In the genomic region with DNA sequence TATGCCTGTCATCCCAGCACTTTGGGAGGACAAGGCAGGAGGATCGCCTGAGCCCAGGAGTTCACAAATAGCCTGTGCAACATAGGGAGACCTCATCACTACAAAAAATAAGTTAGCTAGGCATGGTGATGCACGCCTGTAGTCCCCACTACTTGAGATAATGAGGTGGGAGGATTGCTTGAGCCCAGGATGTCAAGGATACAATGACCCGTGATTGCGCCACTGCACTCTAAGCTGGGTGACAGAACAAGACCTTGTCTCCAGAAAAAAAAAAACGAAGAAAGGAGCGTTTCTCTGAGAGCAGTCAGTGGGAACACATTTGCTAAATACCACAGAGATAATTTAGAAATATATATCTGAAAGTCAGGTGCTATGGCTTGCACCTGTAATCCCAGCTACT, we compare ENCODE assay signal across 18 cellular contexts. TPM values are rescaled to one million over a fixed set of nuclear protein-coding genes. Genes with fewer than 3 reads are reported as not detected.
DNase-seq lines count a peak whose midpoint lies in the region; ATAC-seq and TF ChIP-seq lines count a peak whose summit lies in the region.
"Had no signal": no experiment of that assay in that cellular context is flagged by ENCODE, and none has a peak within 500 bp of the region (broad histone marks: within the 10 kb centered on the region; RNA-seq: fewer than 3 reads in every experiment).

No MANE protein-coding gene starts in this region.

- no peaks in the 10 kb centered on the region for H3K79me1 ChIP-seq in neuronal stem cell (ENCODE audit: low read depth, low read length)

- no peak overlapping the region for H3K9ac ChIP-seq in neuronal stem cell (ENCODE audit: low read depth, low read length, poor library complexity)
- H3K9ac ChIP-seq: GM23248 had no signal

- POLR2A ChIA-PET in activated naive CD8-positive, alpha-beta T cell treated with anti-CD3 and anti-CD28 coated beads, Interleukin-2, amount 10 ng/mL, durations not matched to agents 7 days and 5 days (lab: Charles Lee), result interaction anchor here (3.9 kb wide), 1 partner anchor 12 kb away, joined by 20 read pairs; a partner anchor contains a TSS
- POLR2A ChIA-PET in MCF 10A (lab: Yijun Ruan, JAX), result interaction anchor here (3.8 kb wide), 1 partner anchor 11 kb away, joined by 19 read pairs; a partner anchor contains a TSS

- CTCF ChIA-PET in MCF 10A (lab: Yijun Ruan, JAX), result interaction anchor here (0.6 to 0.9 kb wide), 2 partner anchors 20 to 352 kb away, joined by 3 read pairs; no protein-coding TSS in a partner anchor

- no peak for TF ChIP-seq POLR2A in NB4 (IDR thresholded peaks at IDR 0.05; ENCODE audit: extremely low read depth, insufficient read length)

- ATAC-seq in activated naive CD8-positive, alpha-beta T cell treated with anti-CD3 and anti-CD28 coated beads, Interleukin-2, amount 10 ng/mL, durations not matched to agents 7 days and 5 days (ENCODE audit: low read depth), result no peak
- ATAC-seq in activated naive CD8-positive, alpha-beta T cell treated with anti-CD3 and anti-CD28 coated beads, Interleukin-2, amount 50 U/mL, for 24 hours, result no peak
- ATAC-seq: CD8-positive, alpha-beta T cell had no signal

- no peak overlapping the region for H2BK15ac ChIP-seq in neuronal stem cell (ENCODE audit: low read length)

- H3K27me3 Mint-ChIP-seq in activated naive CD8-positive, alpha-beta T cell treated with anti-CD3 and anti-CD28 coated beads, Interleukin-2, amount 10 ng/mL, durations not matched to agents 7 days and 5 days, result no peaks in the 10 kb centered on the region
- H3K27me3 Mint-ChIP-seq in activated naive CD8-positive, alpha-beta T cell treated with anti-CD3 and anti-CD28 coated beads, Interleukin-2, amount 50 U/mL, for 24 hours, result no peaks in the 10 kb centered on the region
- H3K27me3 Mint-ChIP-seq in MCF 10A (ENCODE audit: insufficient read depth, unreplicated experiment), result no peaks in the 10 kb centered on the region

- H2AK5ac ChIP-seq in neuronal stem cell (ENCODE audit: low read depth, low read length), result no peak overlapping the region

- H2BK12ac ChIP-seq in neuronal stem cell (ENCODE audit: low read length), result no peak overlapping the region

- H3K23ac ChIP-seq in neuronal stem cell (ENCODE audit: low read depth, low read length, poor library complexity), result no peak overlapping the region

- intact Hi-C loops in MCF 10A (cut with micrococcal nuclease), result no loop called here

- no peak overlapping the region for H2BK5ac ChIP-seq in neuronal stem cell (ENCODE audit: low read length)

- no peak overlapping the region for H2AFZ ChIP-seq in neuronal stem cell (ENCODE audit: low read length)
- H2AFZ ChIP-seq: GM23248 had no signal

- no peak for DNase-seq in activated naive CD8-positive, alpha-beta T cell treated with anti-CD3 and anti-CD28 coated beads, Interleukin-2, amount 10 ng/mL, durations not matched to agents 7 days and 5 days
- no peak for DNase-seq in activated naive CD8-positive, alpha-beta T cell treated with anti-CD3 and anti-CD28 coated beads, Interleukin-2, amount 50 U/mL, for 24 hours
- DNase-seq in NB4 (ENCODE audit: low read depth), result peak; percentile 39
- no peak for DNase-seq in neuronal stem cell (ENCODE audit: low spot score)
- DNase-seq in NCI-H1105 treated with DMSO at 0.1 percent for 48 hours (lab: John Stamatoyannopoulos, UW), result no peak
- no peak for DNase-seq in NCI-H345 (lab: John Stamatoyannopoulos, UW)
- DNase-seq in MCF 10A (ENCODE audit: unreplicated experiment), result no peak
- DNase-seq: C1 segment of cervical spinal cord; Caco-2; CD8-positive, alpha-beta T cell; DMS153; DND-41; GM23248; H7; HCEC 1CT had no signal

- no TSS peak for BruUV-seq in MCF 10A (replicated peaks; lab: Mats Ljungman, UMichigan)

- H4K8ac ChIP-seq in neuronal stem cell (ENCODE audit: low read depth, low read length), result peak overlapping the region; percentile 48

- H3K36me3 Mint-ChIP-seq in activated naive CD8-positive, alpha-beta T cell treated with anti-CD3 and anti-CD28 coated beads, Interleukin-2, amount 10 ng/mL, durations not matched to agents 7 days and 5 days, result peaks cover 41% of the 10 kb centered on the region
- H3K36me3 Mint-ChIP-seq in activated naive CD8-positive, alpha-beta T cell treated with anti-CD3 and anti-CD28 coated beads, Interleukin-2, amount 50 U/mL, for 24 hours (ENCODE audit: low read depth), result peaks cover 45% of the 10 kb centered on the region
- H3K36me3 Mint-ChIP-seq in MCF 10A (ENCODE audit: insufficient read depth, unreplicated experiment), result peaks cover 47% of the 10 kb centered on the region

- no peak overlapping the region for H2BK120ac ChIP-seq in neuronal stem cell (ENCODE audit: low read depth, low read length)

- no peak overlapping the region for H3K4me3 Mint-ChIP-seq in activated naive CD8-positive, alpha-beta T cell treated with anti-CD3 and anti-CD28 coated beads, Interleukin-2, amount 10 ng/mL, durations not matched to agents 7 days and 5 days
- no peak overlapping the region for H3K4me3 Mint-ChIP-seq in activated naive CD8-positive, alpha-beta T cell treated with anti-CD3 and anti-CD28 coated beads, Interleukin-2, amount 50 U/mL, for 24 hours
- no peak overlapping the region for H3K4me3 Mint-ChIP-seq in MCF 10A (ENCODE audit: unreplicated experiment)
- H3K4me3 Mint-ChIP-seq: CD8-positive, alpha-beta T cell had no signal

- peaks cover 17% of the 10 kb centered on the region for H3K4me1 Mint-ChIP-seq in activated naive CD8-positive, alpha-beta T cell treated with anti-CD3 and anti-CD28 coated beads, Interleukin-2, amount 10 ng/mL, durations not matched to agents 7 days and 5 days
- peaks cover 23% of the 10 kb centered on the region for H3K4me1 Mint-ChIP-seq in activated naive CD8-positive, alpha-beta T cell treated with anti-CD3 and anti-CD28 coated beads, Interleukin-2, amount 50 U/mL, for 24 hours
- no peaks in the 10 kb centered on the region for H3K4me1 Mint-ChIP-seq in MCF 10A (ENCODE audit: insufficient read depth, unreplicated experiment)

- H3K4me3 ChIP-seq in NB4 (ENCODE audit: low read depth, low read length), result no peak overlapping the region
- no peak overlapping the region for H3K4me3 ChIP-seq in neuronal stem cell (ENCODE audit: low read length in 2 of 2)
- H3K4me3 ChIP-seq: GM23248 had no signal

- no peaks in the 10 kb centered on the region for H3K9me3 ChIP-seq in neuronal stem cell (replicated peaks in 1 of 2; ENCODE audit: control insufficient read depth in 2 of 2, insufficient read depth in 1 of 2, low read depth in 1 of 2, low read length in 2 of 2)
- H3K9me3 ChIP-seq: Caco-2 had no signal

- H3K14ac ChIP-seq in neuronal stem cell (ENCODE audit: low read length), result no peak overlapping the region

- H3K18ac ChIP-seq in neuronal stem cell (ENCODE audit: low read length), result no peak overlapping the region

- H3K4me2 ChIP-seq in neuronal stem cell (ENCODE audit: insufficient read depth, low read length, poor library complexity, severe bottlenecking), result no peak overlapping the region

- no peaks in the 10 kb centered on the region for H3K27me3 ChIP-seq in neuronal stem cell (ENCODE audit: control insufficient read depth in 3 of 3, insufficient read depth in 3 of 3, low read depth in 1 of 3, low read length in 3 of 3)

- H3K27ac ChIP-seq in neuronal stem cell (replicated peaks; ENCODE audit: low read length), result no peak overlapping the region
- H3K27ac ChIP-seq: GM23248 had no signal

- H3K4ac ChIP-seq in neuronal stem cell (ENCODE audit: low read length), result no peak overlapping the region

- no peaks in the 10 kb centered on the region for H3K4me1 ChIP-seq in neuronal stem cell (ENCODE audit: control insufficient read depth in 2 of 2, insufficient read depth in 1 of 2, low read depth in 1 of 2, low read length in 2 of 2)
- H3K4me1 ChIP-seq: Caco-2 had no signal

- peaks cover 7 to 35% of the 10 kb centered on the region in 2 donors for H3K36me3 ChIP-seq in neuronal stem cell (replicated peaks in 1 of 2; ENCODE audit: control insufficient read depth in 2 of 2, insufficient read depth in 2 of 2, low read length in 2 of 2)

- no peak overlapping the region for H4K91ac ChIP-seq in neuronal stem cell (ENCODE audit: low read depth, low read length, poor library complexity)

- WGBS in neuronal stem cell (ENCODE audit: extremely low coverage in 2 of 2, insufficient read length in 2 of 2, insufficient replicate concordance in 1 of 2), 2 donors, result no CpG with 5 or more reads among the region's 6 CpGs

- no peaks in the 10 kb centered on the region for H3K9me3 Mint-ChIP-seq in activated naive CD8-positive, alpha-beta T cell treated with anti-CD3 and anti-CD28 coated beads, Interleukin-2, amount 10 ng/mL, durations not matched to agents 7 days and 5 days
- H3K9me3 Mint-ChIP-seq in activated naive CD8-positive, alpha-beta T cell treated with anti-CD3 and anti-CD28 coated beads, Interleukin-2, amount 50 U/mL, for 24 hours, result no peaks in the 10 kb centered on the region
- no peaks in the 10 kb centered on the region for H3K9me3 Mint-ChIP-seq in MCF 10A (ENCODE audit: unreplicated experiment)
- H3K9me3 Mint-ChIP-seq: CD8-positive, alpha-beta T cell had no signal

- no peak for TF ChIP-seq CTCF in NB4 (IDR thresholded peaks at IDR 0.05; ENCODE audit: low read depth, low read length)
- no peak for TF ChIP-seq CTCF in MCF 10A (IDR thresholded peaks at IDR 0.05; ENCODE audit: unreplicated experiment)

- H3K27ac Mint-ChIP-seq in activated naive CD8-positive, alpha-beta T cell treated with anti-CD3 and anti-CD28 coated beads, Interleukin-2, amount 10 ng/mL, durations not matched to agents 7 days and 5 days, result peak overlapping the region; percentile 60
- H3K27ac Mint-ChIP-seq in activated naive CD8-positive, alpha-beta T cell treated with anti-CD3 and anti-CD28 coated beads, Interleukin-2, amount 50 U/mL, for 24 hours, result no peak overlapping the region
- H3K27ac Mint-ChIP-seq in MCF 10A (ENCODE audit: low read depth, unreplicated experiment), result no peak overlapping the region
- H3K27ac Mint-ChIP-seq: CD8-positive, alpha-beta T cell had no signal

RNA-seq across cellular contexts. Expression of a gene that starts 11.9 kb away (rescaled TPM):
- total RNA-seq in activated naive CD8-positive, alpha-beta T cell treated with anti-CD3 and anti-CD28 coated beads, Interleukin-2, amount 10 ng/mL, durations not matched to agents 7 days and 5 days, result 10 to 100 TPM; 14.7 to 17.6 TPM
- 8.6 TPM for polyA plus RNA-seq in neuronal stem cell (2013, experiment 1 of 2)
- 8.6 TPM for polyA plus RNA-seq in neuronal stem cell (2013, experiment 2 of 2)
- total RNA-seq in MCF 10A (2022), result 8.0 and 9.4 TPM in 2 replicates

RNA-seq across cellular contexts. Expression of a gene that starts 39.4 kb away (rescaled TPM):
- not detected for total RNA-seq in activated naive CD8-positive, alpha-beta T cell treated with anti-CD3 and anti-CD28 coated beads, Interleukin-2, amount 10 ng/mL, durations not matched to agents 7 days and 5 days
- polyA plus RNA-seq in neuronal stem cell (2013, experiment 1 of 2), result not detected
- not detected for polyA plus RNA-seq in neuronal stem cell (2013, experiment 2 of 2)
- total RNA-seq in MCF 10A (2022), result not detected in 2 replicates
- total RNA-seq: A172; A673; Caco-2; CD8-positive, alpha-beta T cell; GM23248; H7 had no signal
- polyA plus RNA-seq: BJ, GM23248 had no signal
